8 cellular contexts compared by ENCODE assay signal in the genomic region with DNA sequence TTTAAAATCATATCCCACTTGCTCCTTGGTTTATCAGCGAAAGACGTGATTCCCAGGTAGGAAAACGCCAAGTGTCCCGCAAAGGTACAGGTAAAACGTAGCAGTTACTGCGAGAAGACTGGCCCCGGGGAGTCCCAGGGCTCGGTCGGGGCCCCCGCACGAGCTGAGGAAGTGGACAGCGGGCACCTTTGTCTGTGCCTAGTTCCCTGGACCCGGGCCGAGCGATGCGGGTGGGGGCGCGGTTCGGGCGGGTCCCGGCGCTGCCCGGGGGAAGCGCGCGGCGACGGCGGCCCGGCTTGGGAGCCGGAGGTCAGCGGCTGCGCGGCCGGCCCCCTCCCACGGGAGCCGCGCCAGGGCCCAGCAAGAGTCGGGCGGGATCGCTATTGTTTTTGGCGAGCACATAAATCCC. TPM values are rescaled to one million over a fixed set of nuclear protein-coding genes. Genes with fewer than 3 reads are reported as not detected.
DNase-seq lines count a peak whose midpoint lies in the region; ATAC-seq and TF ChIP-seq lines count a peak whose summit lies in the region.

No MANE protein-coding gene starts in this region.

- H3K9me3 Mint-ChIP-seq in activated B cell treated with CpG ODN at 0.5 μM for 24 hours: no peaks in the 10 kb centered on the region

- POLR2A ChIA-PET in activated B cell treated with CpG ODN at 0.5 μM for 24 hours (lab: Charles Lee): no interaction called here

- peak overlapping the region; percentile 73 for H3K4me3 ChIP-seq in AG10803 (ENCODE audit: low read length)
- peak overlapping the region; percentile 62 for H3K4me3 ChIP-seq in HFF-Myc (replicated peaks; ENCODE audit: low read depth, low read length)
- peak overlapping the region; percentile 64 for H3K4me3 ChIP-seq in ovary

- H3K27ac Mint-ChIP-seq in activated B cell treated with CpG ODN at 0.5 μM for 24 hours: no peak overlapping the region

- no peak for TF ChIP-seq POLR2A in ovary (IDR thresholded peaks at IDR 0.05)

- 0 to 1% (median 1%) methylated on average over 22 to 42 of the region's 42 CpGs for WGBS in ovary, 3 donors

- CTCF ChIA-PET in activated B cell treated with CpG ODN at 0.5 μM for 24 hours (lab: Charles Lee): interaction anchor here (1.2 kb wide), 1 partner anchor 329 kb away, joined by 3 read pairs; no protein-coding TSS in a partner anchor

- DNase-seq in AG10803 (ENCODE audit: low read depth) (no peak), HFF-Myc (ENCODE audit: extremely low read depth, low read depth) (no peak), activated B cell treated with CpG ODN at 0.5 μM for 24 hours (no peak), globus pallidus (ENCODE audit: low spot score) (peak; percentile 65), ovary (peak; percentile 51 to 81 (median 78)), HuH-7.5 (ENCODE audit: low spot score) (no peak), NOMO-1 treated with DMSO at 0.1 percent for 48 hours (lab: John Stamatoyannopoulos, UW; ENCODE audit: unreplicated experiment) (no peak)

- ATAC-seq in activated B cell treated with CpG ODN at 0.5 μM for 24 hours (ENCODE audit: low read depth) (peak; percentile 8), GM19328 (IDR thresholded peaks at IDR 0.05; ENCODE audit: unreplicated experiment) (no peak)

- H3K4me1 Mint-ChIP-seq in activated B cell treated with CpG ODN at 0.5 μM for 24 hours: peaks cover 9% of the 10 kb centered on the region

- H3K4me3 Mint-ChIP-seq in activated B cell treated with CpG ODN at 0.5 μM for 24 hours: peak overlapping the region; percentile 79

- TF ChIP-seq CTCF in AG10803 (conservative IDR thresholded peaks at IDR 0.05; ENCODE audit: low read length) (no peak), HFF-Myc (IDR thresholded peaks at IDR 0.05; ENCODE audit: low read depth, low read length, missing control alignments) (no peak), activated B cell treated with CpG ODN at 0.5 μM for 24 hours (IDR thresholded peaks at IDR 0.05) (no peak), ovary (IDR thresholded peaks at IDR 0.05) (no peak)

- no peaks in the 10 kb centered on the region for H3K36me3 ChIP-seq in ovary

- peaks cover 2% of the 10 kb centered on the region for H3K4me1 ChIP-seq in ovary (ENCODE audit: insufficient read depth)

- no peaks in the 10 kb centered on the region for H3K9me3 ChIP-seq in ovary

- intact Hi-C loops in activated B cell treated with CpG ODN at 0.5 μM for 24 hours (cut with micrococcal nuclease) (loop anchor here (5.0 kb wide), 2 partner anchors 364 to 581 kb away; a partner anchor contains a TSS), ovary (cut with DNase I) (loop anchor here in 1 of 4 donors (10.0 kb wide), 1 partner anchor 257 kb away; no protein-coding TSS in a partner anchor)

- H3K27me3 ChIP-seq in ovary: no peaks in the 10 kb centered on the region

- peak overlapping the region; percentile 72 to 96 for H3K27ac ChIP-seq in ovary

- no peak for TF ChIP-seq EP300 in ovary (IDR thresholded peaks at IDR 0.05)

- peaks cover 28% of the 10 kb centered on the region for H3K27me3 Mint-ChIP-seq in activated B cell treated with CpG ODN at 0.5 μM for 24 hours

- H3K36me3 Mint-ChIP-seq in activated B cell treated with CpG ODN at 0.5 μM for 24 hours (ENCODE audit: low read depth): no peaks in the 10 kb centered on the region

RNA-seq across cellular contexts. Expression of a gene that starts 0.9 kb away (rescaled TPM):
- total RNA-seq in activated B cell treated with CpG ODN at 0.5 μM for 24 hours (1.0 and 2.3 TPM in 2 replicates), ovary (10 to 100 TPM; 22.8 to 51.3 (median 40.7) TPM)
- 10 to 100 TPM; 23.8 to 54.7 TPM for polyA plus RNA-seq in ovary

Comparison
In these comparisons a context has a peak if more than half of its experiments do, and no peak if none do; other contexts are left out.
1. DNase-seq: peak in globus pallidus (single experiment) and ovary (5 of 5); none in AG10803 (single experiment), HFF-Myc (single experiment), activated B cell treated with CpG ODN at 0.5 μM for 24 hours (single experiment), HuH-7.5 (single experiment) and NOMO-1 treated with DMSO at 0.1 percent for 48 hours (single experiment).
2. Peak in every context shown above with its lines, with median percentiles within 50 percentile points of each other: H3K4me3 ChIP-seq.